2 cellular contexts compared by ENCODE assay signal in the genomic region with DNA sequence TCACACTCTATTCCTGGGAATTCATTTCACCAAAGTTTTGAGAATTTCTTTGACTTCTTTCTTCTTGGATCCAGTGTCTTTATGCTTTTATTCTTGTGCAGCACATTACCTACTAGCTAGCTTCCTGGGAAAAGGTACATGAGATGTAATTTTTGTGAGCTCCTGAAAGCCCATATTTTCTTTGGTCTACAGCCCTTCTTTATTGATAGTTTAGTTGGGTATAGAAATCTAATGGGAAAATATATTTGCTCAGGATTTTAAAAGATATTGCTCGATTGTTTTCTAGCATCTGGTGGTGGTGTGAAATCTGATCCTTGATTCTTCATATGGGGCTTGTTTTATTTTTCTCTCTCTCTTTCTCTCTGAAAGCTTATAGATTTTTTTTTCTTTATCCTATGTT.
A peak's percentile ranks its signal among the peaks of the same experiment; 100 is the strongest.
TF ChIP-seq lines count a peak whose summit lies in the region.

No MANE protein-coding gene starts in this region.

TF ChIP-seq in HepG2, 621 proteins besides CTCF, POLR2A, EP300 and RAD21:
- TF ChIP-seq ZSCAN25 (CRISPR knock-in tag; IDR thresholded peaks at IDR 0.05), result no peak
- peak; percentile 69; the same call in 1 of the 2 replicates for TF ChIP-seq ZFP1 (CRISPR knock-in tag; IDR thresholded peaks at IDR 0.05)

TF ChIP-seq in K562, 482 proteins besides CTCF, POLR2A, EP300 and RAD21:
- TF ChIP-seq ZFP1 (CRISPR knock-in tag; IDR thresholded peaks at IDR 0.05), result peak; percentile 97
- TF ChIP-seq HNRNPK (IDR thresholded peaks at IDR 0.05; ENCODE audit: low read depth, low read length, poor library complexity, severe bottlenecking), result no peak
- TF ChIP-seq STAT5A (IDR thresholded peaks at IDR 0.05; ENCODE audit: borderline replicate concordance, low read length), result no peak
- no peak for TF ChIP-seq U2AF2 (optimal IDR thresholded peaks at IDR 0.05; ENCODE audit: low read depth, low read length)
- no peak for TF ChIP-seq SMC3 (conservative IDR thresholded peaks at IDR 0.05; ENCODE audit: insufficient read depth, low read depth, low read length)
- no peak for TF ChIP-seq CHCHD3 (CRISPR knock-in tag; IDR thresholded peaks at IDR 0.05)
